Comparison of ENCODE assay signal across 12 cellular contexts in genomic region chr16:89096042-89096717, GRCh38. TPM values are rescaled to one million over a fixed set of nuclear protein-coding genes. Genes with fewer than 3 reads are reported as not detected.
DNase-seq lines count a peak whose midpoint lies in the region; ATAC-seq, FAIRE-seq and TF ChIP-seq lines count a peak whose summit lies in the region.
"Had no signal": no experiment of that assay in that cellular context is flagged by ENCODE, and none has a peak within 500 bp of the region (broad histone marks: within the 10 kb centered on the region; RNA-seq: fewer than 3 reads in every experiment).

No MANE protein-coding gene starts in this region.

- H3F3A ChIP-seq in OCI-LY1 (ENCODE audit: insufficient read depth, low read length): no peaks in the 10 kb centered on the region

- ATAC-seq in K562 (no peak), HG03280 (IDR thresholded peaks at IDR 0.05; ENCODE audit: unreplicated experiment) (no peak), HG03045 (IDR thresholded peaks at IDR 0.05; ENCODE audit: unreplicated experiment) (no peak)

- TF ChIP-seq EP300 in K562 (IDR thresholded peaks at IDR 0.05; ENCODE audit: low read length): no peak

- H3K4me2 ChIP-seq in OCI-LY1 (ENCODE audit: low read length) (peak overlapping the region; percentile 83), K562 (ENCODE audit: insufficient read depth, low read length) (no peak overlapping the region)

- peaks cover 36% of the 10 kb centered on the region for H3K79me2 ChIP-seq in OCI-LY1 (ENCODE audit: insufficient read depth, low read length)
- peaks cover 60% of the 10 kb centered on the region for H3K79me2 ChIP-seq in K562 (ENCODE audit: control insufficient read depth, insufficient read depth, low read length)

- no peaks in the 10 kb centered on the region for H3K9me3 Mint-ChIP-seq in activated T-cell treated with anti-CD3 and anti-CD28 coated beads, Interleukin-2, amount 50 U/mL, for 24 hours
- no peaks in the 10 kb centered on the region for H3K9me3 Mint-ChIP-seq in osteocyte (ENCODE audit: unreplicated experiment)

- POLR2A ChIA-PET in K562 (lab: Yijun Ruan, JAX): interaction anchor here (0.7 to 1.0 kb wide), 4 partner anchors 8 to 114 kb away, joined by 3 to 4 read pairs (median 3); no protein-coding TSS in a partner anchor

- H4K20me1 ChIP-seq in OCI-LY1 (ENCODE audit: insufficient read depth, low read length) (no peaks in the 10 kb centered on the region), K562 (replicated peaks; ENCODE audit: control insufficient read depth, insufficient read depth, low read length) (peaks cover 12% of the 10 kb centered on the region; the same call in 1 of the 2 replicates)

- H2AFZ ChIP-seq in OCI-LY1 (ENCODE audit: low read length): no peak overlapping the region
- H2AFZ ChIP-seq in K562 (ENCODE audit: low read depth, low read length): no peak overlapping the region
- H2AFZ ChIP-seq: parathyroid adenoma had no signal

- H3K9me3 ChIP-seq in OCI-LY1 (ENCODE audit: low read length): no peaks in the 10 kb centered on the region
- H3K9me3 ChIP-seq in K562 (replicated peaks; ENCODE audit: control insufficient read depth, insufficient read depth, low read depth, low read length): no peaks in the 10 kb centered on the region
- H3K9me3 ChIP-seq: upper lobe of left lung had no signal

- H3K27ac Mint-ChIP-seq in activated T-cell treated with anti-CD3 and anti-CD28 coated beads, Interleukin-2, amount 50 U/mL, for 24 hours: peak overlapping the region; percentile 99
- no peak overlapping the region for H3K27ac Mint-ChIP-seq in osteocyte (ENCODE audit: unreplicated experiment)

- H3K9me2 ChIP-seq in OCI-LY1 (ENCODE audit: low read depth, low read length): no peaks in the 10 kb centered on the region

- intact Hi-C loops in K562 (cut with micrococcal nuclease): no loop called here

- H3K9me1 ChIP-seq in K562 (ENCODE audit: control insufficient read depth, insufficient read depth, low read length): peaks cover 5% of the 10 kb centered on the region

- peak overlapping the region; percentile 90 for H3K4me3 ChIP-seq in OCI-LY1 (ENCODE audit: low read depth, low read length, poor library complexity, severe bottlenecking)
- H3K4me3 ChIP-seq in K562: no peak overlapping the region
- H3K4me3 ChIP-seq: upper lobe of left lung had no signal

- DNase-seq in activated T-cell treated with anti-CD3 and anti-CD28 coated beads, Interleukin-2, amount 50 U/mL, for 24 hours: no peak
- no peak for DNase-seq in activated T-cell treated with anti-CD3 and anti-CD28 coated beads, Interleukin-2, amount 50 U/mL, for 1 hour
- DNase-seq in K562 (ENCODE audit: extremely low read depth in 1 of 4, low spot score in 3 of 4) (no peak), osteocyte (ENCODE audit: extremely low spot score, unreplicated experiment) (no peak), SHP77 treated with DMSO at 0.1 percent for 48 hours (lab: John Stamatoyannopoulos, UW) (no peak)
- DNase-seq: DMS 273 treated with DMSO at 0.1 percent for 48 hours, NCI-H1105 had no signal

- H3K9ac ChIP-seq in OCI-LY1 (ENCODE audit: low read length) (peak overlapping the region; percentile 93), K562 (ENCODE audit: insufficient read depth in 1 of 2, low read depth in 2 of 2, low read length in 2 of 2) (peak overlapping the region in 1 of 2 experiments; percentile 37; a peak in 2 of 4 replicates)
- H3K9ac ChIP-seq: parathyroid adenoma had no signal

- no peak for TF ChIP-seq POLR2A in K562 (conservative IDR thresholded peaks at IDR 0.05)

- TF ChIP-seq RAD21 in K562 (CRISPR knock-in tag; conservative IDR thresholded peaks at IDR 0.05 in 1 of 2, IDR thresholded peaks at IDR 0.05 in 1 of 2): no peak

- BruUV-seq in K562 (replicated peaks; lab: Mats Ljungman, UMichigan): no TSS peak

- peak overlapping the region; percentile 89 for H3K4me3 Mint-ChIP-seq in activated T-cell treated with anti-CD3 and anti-CD28 coated beads, Interleukin-2, amount 50 U/mL, for 24 hours
- peak overlapping the region; percentile 40 for H3K4me3 Mint-ChIP-seq in osteocyte (ENCODE audit: unreplicated experiment)

- no peak for FAIRE-seq in K562 (lab: Jason Lieb, UNC)

- TF ChIP-seq CTCF in OCI-LY1 (IDR thresholded peaks at IDR 0.05; ENCODE audit: low read length) (no peak), K562 (IDR thresholded peaks at IDR 0.05 in 2 of 3, conservative IDR thresholded peaks at IDR 0.05 in 1 of 3; ENCODE audit: insufficient read depth in 2 of 3, low read depth in 1 of 3, low read length in 3 of 3) (no peak), osteocyte (IDR thresholded peaks at IDR 0.05) (no peak)

- peaks cover 6% of the 10 kb centered on the region for H3K27me3 Mint-ChIP-seq in activated T-cell treated with anti-CD3 and anti-CD28 coated beads, Interleukin-2, amount 50 U/mL, for 24 hours
- H3K27me3 Mint-ChIP-seq in osteocyte (ENCODE audit: unreplicated experiment): peaks cover 2% of the 10 kb centered on the region

- H3K4me1 Mint-ChIP-seq in activated T-cell treated with anti-CD3 and anti-CD28 coated beads, Interleukin-2, amount 50 U/mL, for 24 hours (ENCODE audit: low read depth): peaks cover 70% of the 10 kb centered on the region
- H3K4me1 Mint-ChIP-seq in osteocyte (ENCODE audit: unreplicated experiment): peaks cover 22% of the 10 kb centered on the region

- peak overlapping the region; percentile 98 for H3K27ac ChIP-seq in OCI-LY1 (ENCODE audit: low read depth, low read length, poor library complexity, severe bottlenecking)
- H3K27ac ChIP-seq in K562 (ENCODE audit: extremely low read depth, low read depth, low read length): no peak overlapping the region
- H3K27ac ChIP-seq: parathyroid adenoma had no signal

- CTCF ChIA-PET in K562 (lab: Yijun Ruan, JAX; ENCODE audit: low intra/inter-chr PET ratio): no interaction called here

- H3K27me3 ChIP-seq in OCI-LY1 (ENCODE audit: insufficient read depth, low read length) (peaks cover 3% of the 10 kb centered on the region; the same call in 1 of the 2 replicates), K562 (ENCODE audit: control insufficient read depth in 2 of 2, insufficient read depth in 2 of 2, low read length in 2 of 2) (no peaks in the 10 kb centered on the region)
- H3K27me3 ChIP-seq: upper lobe of left lung had no signal

- in situ Hi-C loops in K562 (cut with MboI): no loop called here

- H3K36me3 ChIP-seq in OCI-LY1 (ENCODE audit: insufficient read depth, low read length) (peaks cover 36% of the 10 kb centered on the region), K562 (ENCODE audit: control insufficient read depth, insufficient read depth, low read length) (peaks cover 35% of the 10 kb centered on the region; the same call in 2 of the 3 replicates)

- H3K36me3 Mint-ChIP-seq in activated T-cell treated with anti-CD3 and anti-CD28 coated beads, Interleukin-2, amount 50 U/mL, for 24 hours (ENCODE audit: low read depth): peaks cover 66% of the 10 kb centered on the region
- H3K36me3 Mint-ChIP-seq in osteocyte (ENCODE audit: unreplicated experiment): peaks cover 3% of the 10 kb centered on the region

- H3K4me1 ChIP-seq in OCI-LY1 (ENCODE audit: insufficient read depth, low read length, severe bottlenecking) (peaks cover 60% of the 10 kb centered on the region), K562 (replicated peaks in 1 of 2; ENCODE audit: control insufficient read depth in 2 of 2, insufficient read depth in 2 of 2, low read length in 2 of 2) (peaks cover 28 to 83% of the 10 kb centered on the region in 2 experiments; a peak in 4 of 5 replicates)

- WGBS in K562 (ENCODE audit: insufficient coverage, low coverage, missing lambda C conversion rate): 82% methylated on average over 16 of the region's 20 CpGs

TF ChIP-seq in K562, 482 proteins besides CTCF, POLR2A, EP300 and RAD21:
- peak; percentile 43; the same call in 1 of the 2 replicates for TF ChIP-seq MAX (CRISPR knock-in tag; IDR thresholded peaks at IDR 0.05)
- TF ChIP-seq ZNF316 (IDR thresholded peaks at IDR 0.05): peak; percentile 44; the same call in 1 of the 2 replicates
- TF ChIP-seq TEAD2 (tag; IDR thresholded peaks at IDR 0.05): no peak

RNA-seq across cellular contexts. Expression of gene ACSF3, which starts 2.5 kb away (rescaled TPM):
- total RNA-seq in K562 (2011; cell fraction: chromatin; rRNA removed; ENCODE audit: low replicate concordance): 55.6 and 73.7 TPM in 2 replicates
- 44.2 and 45.9 TPM in 2 replicates for total RNA-seq in K562 (2011; cell fraction: nucleolus; rRNA removed)
- 35.3 and 39.0 TPM in 2 replicates for total RNA-seq in K562 (2011; cell fraction: nucleoplasm; rRNA removed)
- total RNA-seq in K562 (2014; rRNA removed): 28.5 and 37.0 TPM in 2 replicates
- 14.0 and 14.6 TPM in 2 replicates for total RNA-seq in K562 (2014; rRNA removed; fragmentation: Illumina TruSeq; extraction: Trizol)
- total RNA-seq in K562 (2015; rRNA removed; fragmentation: Illumina TruSeq; extraction: Trizol): 14.5 and 16.9 TPM in 2 replicates
- total RNA-seq in K562 (2021): 31.7 and 32.8 TPM in 2 replicates
- polyA plus RNA-seq in K562 (2011; rRNA removed): 14.9 and 15.9 TPM in 2 replicates
- polyA plus RNA-seq in K562 (2011; cell fraction: cytosol; rRNA removed): 12.9 and 34.5 TPM in 2 replicates
- 22.1 and 40.2 TPM in 2 replicates for polyA plus RNA-seq in K562 (2011; cell fraction: nucleus; rRNA removed)
- polyA plus RNA-seq in K562 (2012): 16.9 and 29.2 TPM in 2 replicates
- 14.7 and 21.0 TPM in 2 replicates for polyA plus RNA-seq in K562 (2014; fragmentation: Illumina TruSeq; extraction: Trizol)
- 1 to 10 TPM in 1 of 2 experiments, under 1 TPM in 1; 0.77 to 1.9 TPM for polyA plus RNA-seq in K562 (2014; fragmentation: Nextera tagmentation; extraction: Ambion mirVana)
- 27.3 and 29.8 TPM in 2 replicates for polyA plus RNA-seq in K562 (2014; rRNA removed)
- polyA minus RNA-seq in K562 (2011; rRNA and poly(A)+ RNA removed): 16.2 and 17.6 TPM in 2 replicates
- 40.6 and 53.1 TPM in 2 replicates for polyA minus RNA-seq in K562 (2011; cell fraction: cytosol; rRNA and poly(A)+ RNA removed)
- 21.0 and 22.3 TPM in 2 replicates for polyA minus RNA-seq in K562 (2011; cell fraction: nucleus; rRNA and poly(A)+ RNA removed)
- 26.2 and 33.5 TPM in 2 replicates for total RNA-seq in osteocyte
